10 cellular contexts compared by ENCODE assay signal in genomic region chr20:45826381-45827019, GRCh38. TPM values are rescaled to one million over a fixed set of nuclear protein-coding genes. Genes with fewer than 3 reads are reported as not detected.
DNase-seq lines count a peak whose midpoint lies in the region; ATAC-seq and TF ChIP-seq lines count a peak whose summit lies in the region.
"Had no signal": no experiment of that assay in that cellular context is flagged by ENCODE, and none has a peak within 500 bp of the region (broad histone marks: within the 10 kb centered on the region; RNA-seq: fewer than 3 reads in every experiment).

No MANE protein-coding gene starts in this region.

- peaks cover 9 to 22% of the 10 kb centered on the region in 2 experiments; a peak in 3 of 4 replicates for H3K4me1 ChIP-seq in HCT116 (ENCODE audit: control insufficient read depth in 1 of 2, insufficient read depth in 2 of 2, low read length in 2 of 2)
- peaks cover 0 to 38% (median 24%) of the 10 kb centered on the region in 12 donors for H3K4me1 ChIP-seq in heart left ventricle
- peaks cover 40 to 62% (median 45%) of the 10 kb centered on the region in 3 donors for H3K4me1 ChIP-seq in skeletal muscle tissue (ENCODE audit: control insufficient read depth in 3 of 3, insufficient read depth in 3 of 3, low read length in 3 of 3)

- RAD21 ChIA-PET in HCT116 (lab: Charles Lee; ENCODE audit: low non-redundant PET in 1 of 2, low total read pairs in 2 of 2, uncharacterized antibody in 2 of 2, unreplicated experiment in 2 of 2): no interaction called here

- no peaks in the 10 kb centered on the region for H3K79me2 ChIP-seq in HCT116 (ENCODE audit: insufficient read depth, low read length)

- intact Hi-C loops in HCT116 (cut with micrococcal nuclease): no loop called here
- intact Hi-C loops in heart left ventricle (cut with DNase I): loop anchor here in 5 of 10 donors (5.0 to 10.0 kb wide), 2 partner anchors 131 to 138 kb away; no protein-coding TSS in a partner anchor
- intact Hi-C loops in activated T-helper 2 cell treated with anti-CD3 and anti-CD28 coated beads, Interferon-gamma antibody, Interleukin-2, Interleukin-4, amounts not matched to agents 10 μg/mL and 5 μg/mL and 100 μg/mL, durations not matched to agents 14 hours and 24 hours and 36 hours (cut with micrococcal nuclease): no loop called here

- H4K20me1 ChIP-seq in HCT116 (ENCODE audit: insufficient read depth): no peaks in the 10 kb centered on the region

- H3K27me3 Mint-ChIP-seq in WTC11 (ENCODE audit: low read depth): peaks cover 23% of the 10 kb centered on the region
- H3K27me3 Mint-ChIP-seq in activated T-helper 2 cell treated with anti-CD3 and anti-CD28 coated beads, Interferon-gamma antibody, Interleukin-2, Interleukin-4, amounts not matched to agents 10 μg/mL and 5 μg/mL and 100 μg/mL, durations not matched to agents 14 hours and 24 hours and 36 hours (ENCODE audit: low read depth): peaks cover 29% of the 10 kb centered on the region

- H2AFZ ChIP-seq in HCT116 (ENCODE audit: low read depth, low read length, poor library complexity, severe bottlenecking): no peak overlapping the region

- peak overlapping the region; percentile 19; the same call in 1 of the 2 replicates for H3K4me2 ChIP-seq in HCT116 (ENCODE audit: low read length)

- H3K4me3 Mint-ChIP-seq in WTC11: no peak overlapping the region
- H3K4me3 Mint-ChIP-seq in activated T-helper 2 cell treated with anti-CD3 and anti-CD28 coated beads, Interferon-gamma antibody, Interleukin-2, Interleukin-4, amounts not matched to agents 10 μg/mL and 5 μg/mL and 100 μg/mL, durations not matched to agents 14 hours and 24 hours and 36 hours (ENCODE audit: low read depth): no peak overlapping the region

- 54 to 72% (median 62%) methylated on average over 6 of the region's 6 CpGs for WGBS in heart left ventricle, 4 donors

- H3K9me2 ChIP-seq in HCT116 (ENCODE audit: insufficient read depth): no peaks in the 10 kb centered on the region

- no peaks in the 10 kb centered on the region for H3K36me3 ChIP-seq in HCT116 (ENCODE audit: control insufficient read depth in 1 of 2, insufficient read depth in 2 of 2, low read length in 2 of 2)
- H3K36me3 ChIP-seq in heart left ventricle: no peaks in the 10 kb centered on the region
- peaks cover 13 to 29% (median 14%) of the 10 kb centered on the region in 3 donors for H3K36me3 ChIP-seq in skeletal muscle tissue (ENCODE audit: control insufficient read depth in 3 of 3, insufficient read depth in 3 of 3, low read length in 3 of 3)

- CTCF ChIA-PET in HCT116 (lab: Charles Lee): interaction anchor here (1.4 kb wide), 1 partner anchor 28 kb away, joined by 3 read pairs; no protein-coding TSS in a partner anchor
- CTCF ChIA-PET in WTC11 (lab: Charles Lee): interaction anchor here (0.6 to 1.6 kb wide), 5 partner anchors 13 to 185 kb away, joined by 3 to 6 read pairs (median 5); no protein-coding TSS in a partner anchor

- H3K27ac Mint-ChIP-seq in WTC11: peak overlapping the region; percentile 27
- H3K27ac Mint-ChIP-seq in activated T-helper 2 cell treated with anti-CD3 and anti-CD28 coated beads, Interferon-gamma antibody, Interleukin-2, Interleukin-4, amounts not matched to agents 10 μg/mL and 5 μg/mL and 100 μg/mL, durations not matched to agents 14 hours and 24 hours and 36 hours: no peak overlapping the region

- H3K27ac ChIP-seq in HCT116 (ENCODE audit: low read depth, low read length): 0 out of 2 replicates have a peak overlapping the region, but pooled peaks have one; percentile 14
- peak overlapping the region in 10 of 12 donors; percentile 14 to 74 (median 56) for H3K27ac ChIP-seq in heart left ventricle
- H3K27ac ChIP-seq in skeletal muscle tissue (ENCODE audit: low read depth, low read length): peak overlapping the region; percentile 99
- H3K27ac ChIP-seq: HL-60 had no signal

- H3K27me3 ChIP-seq in HCT116 (ENCODE audit: insufficient read depth, low read length): no peaks in the 10 kb centered on the region
- peaks cover 0 to 30% (median 19%) of the 10 kb centered on the region in 9 donors for H3K27me3 ChIP-seq in heart left ventricle
- peaks cover 6 to 9% (median 8%) of the 10 kb centered on the region in 3 donors for H3K27me3 ChIP-seq in skeletal muscle tissue (ENCODE audit: control insufficient read depth in 3 of 3, insufficient read depth in 3 of 3, low read length in 3 of 3)

- H3K9me3 ChIP-seq in HCT116 (ENCODE audit: control insufficient read depth in 1 of 2, insufficient read depth in 1 of 2, low read depth in 1 of 2, low read length in 2 of 2) (no peaks in the 10 kb centered on the region), heart left ventricle (no peaks in the 10 kb centered on the region), skeletal muscle tissue (ENCODE audit: control insufficient read depth in 3 of 3, low read length in 3 of 3) (no peaks in the 10 kb centered on the region)

- ATAC-seq in HCT116 (no peak), WTC11 (no peak), heart left ventricle (peak; percentile 47 to 83 (median 75)), GM18520 (IDR thresholded peaks at IDR 0.05; ENCODE audit: unreplicated experiment) (no peak), GM18505 (IDR thresholded peaks at IDR 0.05; ENCODE audit: unreplicated experiment) (no peak)

- H3K9ac ChIP-seq in HCT116 (ENCODE audit: low read length) (no peak overlapping the region), skeletal muscle tissue (ENCODE audit: low read depth in 1 of 3, low read length in 3 of 3) (peak overlapping the region; percentile 90 to 97 (median 91))

- DNase-seq in HCT116 (ENCODE audit: low read depth, low spot score) (no peak), WTC11 (ENCODE audit: low spot score) (no peak), heart left ventricle (peak in 2 of 5 donors; percentile 54 to 61), COR-L47 (lab: John Stamatoyannopoulos, UW) (no peak)
- no peak for DNase-seq in activated T-helper 2 cell treated with anti-CD3 and anti-CD28 coated beads, Interferon-gamma antibody, Interleukin-2, Interleukin-4, amounts not matched to agents 10 μg/mL and 5 μg/mL and 100 μg/mL, durations not matched to agents 14 hours and 24 hours and 36 hours (ENCODE audit: low spot score)

- no TSS peak for BruUV-seq in HCT116 (replicated peaks; lab: Mats Ljungman, UMichigan)

- TF ChIP-seq POLR2A in HCT116 (IDR thresholded peaks at IDR 0.05; ENCODE audit: borderline replicate concordance, extremely low read depth, insufficient read depth, insufficient read length) (no peak), heart left ventricle (IDR thresholded peaks at IDR 0.05) (no peak), GM18505 (IDR thresholded peaks at IDR 0.05; ENCODE audit: borderline replicate concordance, extremely low read depth, insufficient read depth, insufficient read length) (no peak)

- POLR2A ChIA-PET in HCT116 (lab: Charles Lee): interaction anchor here (1.5 kb wide), 1 partner anchor 10 kb away, joined by 4 read pairs; no protein-coding TSS in a partner anchor
- POLR2A ChIA-PET in WTC11 (lab: Charles Lee): interaction anchor here (0.9 kb wide), 1 partner anchor 107 kb away, joined by 3 read pairs; no protein-coding TSS in a partner anchor

- H3K9me3 Mint-ChIP-seq in WTC11: no peaks in the 10 kb centered on the region
- H3K9me3 Mint-ChIP-seq in activated T-helper 2 cell treated with anti-CD3 and anti-CD28 coated beads, Interferon-gamma antibody, Interleukin-2, Interleukin-4, amounts not matched to agents 10 μg/mL and 5 μg/mL and 100 μg/mL, durations not matched to agents 14 hours and 24 hours and 36 hours: no peaks in the 10 kb centered on the region

- TF ChIP-seq CTCF in HCT116 (IDR thresholded peaks at IDR 0.05 in 2 of 3, conservative IDR thresholded peaks at IDR 0.05 in 1 of 3; ENCODE audit: borderline replicate concordance in 1 of 3, insufficient read depth in 1 of 3, low read depth in 2 of 3, low read length in 2 of 3) (no peak), WTC11 (IDR thresholded peaks at IDR 0.05) (no peak), heart left ventricle (IDR thresholded peaks at IDR 0.05) (no peak)

- no peak overlapping the region for H3K4me3 ChIP-seq in HCT116 (replicated peaks in 1 of 2; ENCODE audit: low read depth in 1 of 2, low read length in 2 of 2)
- H3K4me3 ChIP-seq in heart left ventricle: no peak overlapping the region
- peak overlapping the region; percentile 69 to 91 (median 81) for H3K4me3 ChIP-seq in skeletal muscle tissue (ENCODE audit: low read length in 3 of 3)

- TF ChIP-seq RAD21 in HCT116 (IDR thresholded peaks at IDR 0.05; ENCODE audit: low read depth): no peak

- no peaks in the 10 kb centered on the region for H3K36me3 Mint-ChIP-seq in WTC11
- H3K36me3 Mint-ChIP-seq in activated T-helper 2 cell treated with anti-CD3 and anti-CD28 coated beads, Interferon-gamma antibody, Interleukin-2, Interleukin-4, amounts not matched to agents 10 μg/mL and 5 μg/mL and 100 μg/mL, durations not matched to agents 14 hours and 24 hours and 36 hours (ENCODE audit: low read depth): no peaks in the 10 kb centered on the region

- peaks cover 26% of the 10 kb centered on the region for H3K4me1 Mint-ChIP-seq in WTC11
- peaks cover 11% of the 10 kb centered on the region for H3K4me1 Mint-ChIP-seq in activated T-helper 2 cell treated with anti-CD3 and anti-CD28 coated beads, Interferon-gamma antibody, Interleukin-2, Interleukin-4, amounts not matched to agents 10 μg/mL and 5 μg/mL and 100 μg/mL, durations not matched to agents 14 hours and 24 hours and 36 hours (ENCODE audit: low read depth)

RNA-seq across cellular contexts. Expression of gene TNNC2, which starts 0.6 kb away (rescaled TPM):
- total RNA-seq in HCT116 (2021; ENCODE audit: unreplicated experiment): not detected
- polyA plus RNA-seq in HCT116 (2012): 0.09 and 0.52 TPM in 2 replicates
- 2.7 to 3.6 TPM (median 3.0 TPM) in 3 replicates for total RNA-seq in WTC11 (2021)
- not detected for total RNA-seq in heart left ventricle
- polyA plus RNA-seq in heart left ventricle: under 1 TPM; 0.14 to 0.30 TPM
- total RNA-seq in skeletal muscle tissue: 2,844 TPM
- 0.28 TPM in 1 of 2 replicates, not detected in the other for total RNA-seq in activated T-helper 2 cell treated with anti-CD3 and anti-CD28 coated beads, Interferon-gamma antibody, Interleukin-2, Interleukin-4, amounts not matched to agents 10 μg/mL and 5 μg/mL and 100 μg/mL, durations not matched to agents 14 hours and 24 hours and 36 hours
- total RNA-seq: T-helper 2 cell treated with Interferon-gamma antibody and Interleukin-4, amounts not matched to agents 100 ng/mL and 5 ng/mL, for 36 hours had no signal

RNA-seq across cellular contexts. Expression of gene SNX21, which starts 7.1 kb away (rescaled TPM):
- total RNA-seq in HCT116 (2021; ENCODE audit: unreplicated experiment): 11.9 TPM
- 9.4 and 9.8 TPM in 2 replicates for polyA plus RNA-seq in HCT116 (2012)
- total RNA-seq in WTC11 (2021): 17.9 to 23.1 TPM (median 21.7 TPM) in 3 replicates
- 10 to 100 TPM; 14.1 to 45.6 (median 21.4) TPM for total RNA-seq in heart left ventricle
- 10 to 100 TPM; 13.7 to 18.6 TPM for polyA plus RNA-seq in heart left ventricle
- total RNA-seq in skeletal muscle tissue: 26.6 TPM
- total RNA-seq in activated T-helper 2 cell treated with anti-CD3 and anti-CD28 coated beads, Interferon-gamma antibody, Interleukin-2, Interleukin-4, amounts not matched to agents 10 μg/mL and 5 μg/mL and 100 μg/mL, durations not matched to agents 14 hours and 24 hours and 36 hours: 1.5 and 2.0 TPM in 2 replicates

RNA-seq across cellular contexts. Expression of gene UBE2C, which starts 14.1 kb away (rescaled TPM):
- total RNA-seq in HCT116 (2021; ENCODE audit: unreplicated experiment) (205 TPM), WTC11 (2021) (249 to 251 TPM (median 249 TPM) in 3 replicates), heart left ventricle (10 to 100 TPM in 1 of 9 donors, 1 to 10 TPM in 3, under 1 TPM in 1, not detected in 4; 0.32 to 16.9 (median 1.7) TPM), skeletal muscle tissue (10.4 TPM)
- 231 and 356 TPM in 2 replicates for polyA plus RNA-seq in HCT116 (2012)
- under 1 TPM in 1 of 2 donors, not detected in 1; 0.79 TPM for polyA plus RNA-seq in heart left ventricle
- 142 and 145 TPM in 2 replicates for total RNA-seq in activated T-helper 2 cell treated with anti-CD3 and anti-CD28 coated beads, Interferon-gamma antibody, Interleukin-2, Interleukin-4, amounts not matched to agents 10 μg/mL and 5 μg/mL and 100 μg/mL, durations not matched to agents 14 hours and 24 hours and 36 hours

RNA-seq across cellular contexts. Expression of gene ACOT8, which starts 30.7 kb away (rescaled TPM):
- total RNA-seq in HCT116 (2021; ENCODE audit: unreplicated experiment) (12.2 TPM), WTC11 (2021) (38.1 to 41.1 TPM (median 39.4 TPM) in 3 replicates), heart left ventricle (10 to 100 TPM; 22.5 to 57.8 (median 31.4) TPM), skeletal muscle tissue (27.1 TPM)
- polyA plus RNA-seq in HCT116 (2012): 24.1 and 24.8 TPM in 2 replicates
- 10 to 100 TPM; 34.2 to 44.6 TPM for polyA plus RNA-seq in heart left ventricle
- 28.0 and 29.1 TPM in 2 replicates for total RNA-seq in activated T-helper 2 cell treated with anti-CD3 and anti-CD28 coated beads, Interferon-gamma antibody, Interleukin-2, Interleukin-4, amounts not matched to agents 10 μg/mL and 5 μg/mL and 100 μg/mL, durations not matched to agents 14 hours and 24 hours and 36 hours

RNA-seq across cellular contexts. Expression of gene ZSWIM3, which starts 30.9 kb away (rescaled TPM):
- total RNA-seq in HCT116 (2021; ENCODE audit: unreplicated experiment): 1.8 TPM
- 1.8 and 2.2 TPM in 2 replicates for polyA plus RNA-seq in HCT116 (2012)
- 3.4 to 5.4 TPM (median 4.7 TPM) in 3 replicates for total RNA-seq in WTC11 (2021)
- 1 to 10 TPM; 1.9 to 3.1 (median 2.4) TPM for total RNA-seq in heart left ventricle
- polyA plus RNA-seq in heart left ventricle: 1 to 10 TPM; 1.3 to 1.6 TPM
- total RNA-seq in skeletal muscle tissue: 7.8 TPM
- total RNA-seq in activated T-helper 2 cell treated with anti-CD3 and anti-CD28 coated beads, Interferon-gamma antibody, Interleukin-2, Interleukin-4, amounts not matched to agents 10 μg/mL and 5 μg/mL and 100 μg/mL, durations not matched to agents 14 hours and 24 hours and 36 hours: 6.2 and 6.3 TPM in 2 replicates

Comparison
In these comparisons a context has a peak if more than half of its experiments do, and no peak if none do; other contexts are left out.
1. ATAC-seq: peak in heart left ventricle (4 of 4); none in HCT116 (single experiment), WTC11 (single experiment), GM18520 (single experiment) and GM18505 (single experiment).
2. H3K27ac ChIP-seq: peak in every context shown above with its lines; median percentile 99 in skeletal muscle tissue; 56 in heart left ventricle; 14 in HCT116.
3. H3K4me3 ChIP-seq: peak in skeletal muscle tissue (3 of 3); none in HCT116 (0 of 2) and heart left ventricle (0 of 12).
4. RNA of gene TNNC2, which starts 0.6 kb away (total RNA-seq): 2,844 TPM in skeletal muscle tissue (single experiment); 2.7 to 3.6 TPM in WTC11, 0.28 TPM in activated T-helper 2 cell treated with anti-CD3 and anti-CD28 coated beads, Interferon-gamma antibody, Interleukin-2, Interleukin-4, amounts not matched to agents 10 μg/mL and 5 μg/mL and 100 μg/mL, durations not matched to agents 14 hours and 24 hours and 36 hours, not detected in HCT116 (single experiment) and not detected in heart left ventricle; every median in the first group is over 100 times any median in the second.